Comparison of ENCODE assay signal across 10 cellular contexts in the genomic region with DNA sequence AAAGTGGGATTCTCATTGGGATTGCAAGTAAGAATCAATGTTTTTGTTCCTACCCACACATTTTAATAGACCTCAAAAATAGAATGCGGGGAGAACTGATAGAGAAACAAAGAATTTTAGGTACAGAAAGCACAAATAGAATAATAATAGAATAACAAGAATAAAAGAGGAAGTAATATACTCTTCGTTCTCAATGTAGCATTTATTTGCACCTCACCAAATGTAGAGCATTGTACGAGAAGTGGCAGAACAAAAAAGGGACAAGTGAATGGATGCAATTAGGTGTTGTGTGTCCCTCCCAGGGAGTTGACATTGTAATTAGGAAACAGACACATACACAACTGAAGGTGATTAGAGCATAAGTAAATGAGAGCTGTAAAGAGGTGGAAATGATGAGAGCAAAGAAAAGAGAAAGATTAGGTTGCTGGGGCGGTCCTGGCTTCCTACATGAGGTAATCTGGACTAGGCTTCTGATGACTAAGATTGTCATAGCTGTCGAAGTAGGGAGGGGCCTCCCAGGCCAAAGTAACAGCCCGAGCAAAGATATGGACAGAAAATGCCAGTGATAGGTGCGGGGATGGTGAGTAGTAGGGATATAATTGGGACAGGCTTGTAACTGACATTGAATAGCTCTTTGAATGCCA. TPM values are rescaled to one million over a fixed set of nuclear protein-coding genes. Genes with fewer than 3 reads are reported as not detected.
DNase-seq lines count a peak whose midpoint lies in the region; ATAC-seq, FAIRE-seq and TF ChIP-seq lines count a peak whose summit lies in the region.
"Had no signal": no experiment of that assay in that cellular context is flagged by ENCODE, and none has a peak within 500 bp of the region (broad histone marks: within the 10 kb centered on the region; RNA-seq: fewer than 3 reads in every experiment).

No MANE protein-coding gene starts in this region.

- 25% methylated on average over 6 of the region's 7 CpGs for WGBS in K562 (ENCODE audit: insufficient coverage, low coverage, missing lambda C conversion rate)
- WGBS in small intestine, 3 donors, result 34 to 55% (median 50%) methylated on average over 7 of the region's 7 CpGs
- 19 to 58% methylated on average over 7 of the region's 7 CpGs for WGBS in aorta, 2 donors

- no peak for TF ChIP-seq POLR2A in K562 (conservative IDR thresholded peaks at IDR 0.05)

- no peak for TF ChIP-seq RAD21 in K562 (CRISPR knock-in tag; conservative IDR thresholded peaks at IDR 0.05 in 1 of 2, IDR thresholded peaks at IDR 0.05 in 1 of 2)

- peaks cover 19% of the 10 kb centered on the region; the same call in 2 of the 3 replicates for H3K36me3 ChIP-seq in K562 (ENCODE audit: control insufficient read depth, insufficient read depth, low read length)
- H3K36me3 ChIP-seq in small intestine (ENCODE audit: control insufficient read depth in 2 of 2, insufficient read depth in 2 of 2, low read length in 2 of 2), result no peaks in the 10 kb centered on the region
- H3K36me3 ChIP-seq in aorta (ENCODE audit: control insufficient read depth in 1 of 2, insufficient read depth in 2 of 2, low read length in 1 of 2), result no peaks in the 10 kb centered on the region

- FAIRE-seq in K562 (lab: Jason Lieb, UNC), result peak; percentile 84
- no peak for FAIRE-seq in small intestine (lab: Jason Lieb, UNC)

- no peak overlapping the region for H3K9ac ChIP-seq in K562 (ENCODE audit: insufficient read depth in 1 of 2, low read depth in 2 of 2, low read length in 2 of 2)

- H3K4me3 Mint-ChIP-seq in activated CD8-positive, alpha-beta T cell treated with anti-CD3 and anti-CD28 coated beads for 36 hours, result no peak overlapping the region
- no peak overlapping the region for H3K4me3 Mint-ChIP-seq in activated CD8-positive, alpha-beta T cell treated with anti-CD3 and anti-CD28 coated beads, Interleukin-2, amount 10 ng/mL, durations not matched to agents 7 days and 5 days

- H3K27me3 Mint-ChIP-seq in activated CD8-positive, alpha-beta T cell treated with anti-CD3 and anti-CD28 coated beads for 36 hours, result no peaks in the 10 kb centered on the region
- H3K27me3 Mint-ChIP-seq in activated CD8-positive, alpha-beta T cell treated with anti-CD3 and anti-CD28 coated beads, Interleukin-2, amount 10 ng/mL, durations not matched to agents 7 days and 5 days (ENCODE audit: low read depth), result no peaks in the 10 kb centered on the region

- peaks cover 95% of the 10 kb centered on the region for H3K79me2 ChIP-seq in K562 (ENCODE audit: control insufficient read depth, insufficient read depth, low read length)

- peaks cover 17% of the 10 kb centered on the region; the same call in 1 of the 2 replicates for H4K20me1 ChIP-seq in K562 (replicated peaks; ENCODE audit: control insufficient read depth, insufficient read depth, low read length)

- H3K9me1 ChIP-seq in K562 (ENCODE audit: control insufficient read depth, insufficient read depth, low read length), result no peaks in the 10 kb centered on the region

- H3K4me1 Mint-ChIP-seq in activated CD8-positive, alpha-beta T cell treated with anti-CD3 and anti-CD28 coated beads for 36 hours (ENCODE audit: low read depth), result peaks cover 72% of the 10 kb centered on the region
- peaks cover 38% of the 10 kb centered on the region for H3K4me1 Mint-ChIP-seq in activated CD8-positive, alpha-beta T cell treated with anti-CD3 and anti-CD28 coated beads, Interleukin-2, amount 10 ng/mL, durations not matched to agents 7 days and 5 days (ENCODE audit: low read depth)

- CTCF ChIA-PET in activated CD8-positive, alpha-beta T cell treated with anti-CD3 and anti-CD28 coated beads for 36 hours (lab: Charles Lee), result interaction anchor here (2.3 kb wide), 1 partner anchor 14 kb away, joined by 6 read pairs; no protein-coding TSS in a partner anchor
- CTCF ChIA-PET in activated CD8-positive, alpha-beta T cell treated with anti-CD3 and anti-CD28 coated beads, Interleukin-2, amount 10 ng/mL, durations not matched to agents 7 days and 5 days (lab: Charles Lee), result interaction anchor here (0.9 to 1.4 kb wide), 2 partner anchors 47 to 332 kb away, joined by 3 to 4 read pairs; no protein-coding TSS in a partner anchor
- CTCF ChIA-PET in K562 (lab: Yijun Ruan, JAX; ENCODE audit: low intra/inter-chr PET ratio), result no interaction called here

- peak; percentile 70 for ATAC-seq in activated CD8-positive, alpha-beta T cell treated with anti-CD3 and anti-CD28 coated beads for 36 hours
- no peak for ATAC-seq in activated CD8-positive, alpha-beta T cell treated with anti-CD3 and anti-CD28 coated beads, Interleukin-2, amount 10 ng/mL, durations not matched to agents 7 days and 5 days
- peak; percentile 66 for ATAC-seq in HG02981 (IDR thresholded peaks at IDR 0.05; ENCODE audit: unreplicated experiment)
- ATAC-seq in K562, result peak; percentile 91
- ATAC-seq in GM18858 (IDR thresholded peaks at IDR 0.05; ENCODE audit: unreplicated experiment), result no peak
- ATAC-seq in aorta (ENCODE audit: low FRiP score), result no peak
- ATAC-seq: HCT116 had no signal

- H3K36me3 Mint-ChIP-seq in activated CD8-positive, alpha-beta T cell treated with anti-CD3 and anti-CD28 coated beads for 36 hours (ENCODE audit: low read depth), result peaks cover 29% of the 10 kb centered on the region
- peaks cover 17% of the 10 kb centered on the region for H3K36me3 Mint-ChIP-seq in activated CD8-positive, alpha-beta T cell treated with anti-CD3 and anti-CD28 coated beads, Interleukin-2, amount 10 ng/mL, durations not matched to agents 7 days and 5 days (ENCODE audit: low read depth)

- H3K9me3 ChIP-seq in K562 (replicated peaks; ENCODE audit: control insufficient read depth, insufficient read depth, low read depth, low read length), result no peaks in the 10 kb centered on the region
- no peaks in the 10 kb centered on the region for H3K9me3 ChIP-seq in small intestine (ENCODE audit: control insufficient read depth, low read depth)
- no peaks in the 10 kb centered on the region for H3K9me3 ChIP-seq in aorta (ENCODE audit: control insufficient read depth, low read length)

- peak overlapping the region; percentile 50 for H3K27ac Mint-ChIP-seq in activated CD8-positive, alpha-beta T cell treated with anti-CD3 and anti-CD28 coated beads for 36 hours
- H3K27ac Mint-ChIP-seq in activated CD8-positive, alpha-beta T cell treated with anti-CD3 and anti-CD28 coated beads, Interleukin-2, amount 10 ng/mL, durations not matched to agents 7 days and 5 days, result no peak overlapping the region

- no peak for TF ChIP-seq EP300 in K562 (IDR thresholded peaks at IDR 0.05; ENCODE audit: low read length)

- no peak overlapping the region for H3K4me3 ChIP-seq in K562
- H3K4me3 ChIP-seq in small intestine (ENCODE audit: low read depth in 1 of 2, low read length in 2 of 2), result no peak overlapping the region
- no peak overlapping the region for H3K4me3 ChIP-seq in aorta (ENCODE audit: low read length in 2 of 2)

- H3K4me2 ChIP-seq in K562 (ENCODE audit: insufficient read depth, low read length), result peak overlapping the region; percentile 14; the same call in 1 of the 2 replicates

- peak; percentile 32 for DNase-seq in activated CD8-positive, alpha-beta T cell treated with anti-CD3 and anti-CD28 coated beads for 36 hours
- no peak for DNase-seq in activated CD8-positive, alpha-beta T cell treated with anti-CD3 and anti-CD28 coated beads, Interleukin-2, amount 10 ng/mL, durations not matched to agents 7 days and 5 days
- DNase-seq in K562 (ENCODE audit: extremely low read depth in 1 of 4, low spot score in 3 of 4) (peak; percentile 28 to 81 (median 60)), small intestine (peak; percentile 85), aorta (no peak)
- no peak for DNase-seq in stimulated activated CD4-positive, alpha-beta T cell treated with anti-CD3 and anti-CD28 coated beads, Interleukin-12 subunit alpha, Interleukin-12 subunit beta, amount 100 ng/mL, for 4 hours
- DNase-seq: activated T-cell treated with anti-CD3 and anti-CD28 coated beads, Interleukin-2, amount 50 U/mL, for 72 hours had no signal

- H3K4me1 ChIP-seq in K562 (replicated peaks in 1 of 2; ENCODE audit: control insufficient read depth in 2 of 2, insufficient read depth in 2 of 2, low read length in 2 of 2) (peaks cover 4 to 47% of the 10 kb centered on the region in 2 experiments), small intestine (ENCODE audit: control insufficient read depth in 2 of 2, insufficient read depth in 1 of 2, low read depth in 1 of 2, low read length in 1 of 2) (peaks cover 0 to 1% of the 10 kb centered on the region in 2 donors), aorta (ENCODE audit: control insufficient read depth in 1 of 2, insufficient read depth in 2 of 2, low read length in 2 of 2) (peaks cover 3 to 13% of the 10 kb centered on the region in 2 donors)

- H2AFZ ChIP-seq in K562 (ENCODE audit: low read depth, low read length), result no peak overlapping the region

- no peaks in the 10 kb centered on the region for H3K9me3 Mint-ChIP-seq in activated CD8-positive, alpha-beta T cell treated with anti-CD3 and anti-CD28 coated beads for 36 hours
- no peaks in the 10 kb centered on the region for H3K9me3 Mint-ChIP-seq in activated CD8-positive, alpha-beta T cell treated with anti-CD3 and anti-CD28 coated beads, Interleukin-2, amount 10 ng/mL, durations not matched to agents 7 days and 5 days (ENCODE audit: insufficient read depth)
- H3K9me3 Mint-ChIP-seq: activated T-cell treated with anti-CD3 and anti-CD28 coated beads, Interleukin-2, amount 50 U/mL, for 72 hours had no signal

- no peak for TF ChIP-seq CTCF in activated CD8-positive, alpha-beta T cell treated with anti-CD3 and anti-CD28 coated beads for 36 hours (IDR thresholded peaks at IDR 0.05)
- TF ChIP-seq CTCF in K562 (IDR thresholded peaks at IDR 0.05 in 2 of 3, conservative IDR thresholded peaks at IDR 0.05 in 1 of 3; ENCODE audit: insufficient read depth in 2 of 3, low read depth in 1 of 3, low read length in 3 of 3), result no peak

- in situ Hi-C loops in K562 (cut with MboI), result no loop called here

- H3K27ac ChIP-seq in K562 (ENCODE audit: extremely low read depth, low read depth, low read length), result peak overlapping the region; percentile 24; the same call in 2 of the 3 replicates
- H3K27ac ChIP-seq in small intestine (ENCODE audit: low read depth in 1 of 2, low read length in 1 of 2), result peak overlapping the region; percentile 41 to 67
- H3K27ac ChIP-seq in aorta (ENCODE audit: low read depth in 1 of 2, low read length in 2 of 2), result peak overlapping the region in 1 of 2 donors; percentile 24

- no TSS peak for BruUV-seq in K562 (replicated peaks; lab: Mats Ljungman, UMichigan)

- H3K27me3 ChIP-seq in K562 (ENCODE audit: control insufficient read depth in 2 of 2, insufficient read depth in 2 of 2, low read length in 2 of 2), result no peaks in the 10 kb centered on the region
- no peaks in the 10 kb centered on the region for H3K27me3 ChIP-seq in small intestine (ENCODE audit: control insufficient read depth in 2 of 2, insufficient read depth in 2 of 2, low read length in 2 of 2)
- no peaks in the 10 kb centered on the region for H3K27me3 ChIP-seq in aorta (ENCODE audit: control insufficient read depth in 1 of 2, insufficient read depth in 2 of 2, low read length in 1 of 2)

- POLR2A ChIA-PET in activated CD8-positive, alpha-beta T cell treated with anti-CD3 and anti-CD28 coated beads for 36 hours (lab: Charles Lee), result interaction anchor here (1.1 kb wide), 1 partner anchor 9 kb away, joined by 4 read pairs; no protein-coding TSS in a partner anchor
- POLR2A ChIA-PET in activated CD8-positive, alpha-beta T cell treated with anti-CD3 and anti-CD28 coated beads, Interleukin-2, amount 10 ng/mL, durations not matched to agents 7 days and 5 days (lab: Charles Lee), result interaction anchor here (0.7 kb wide), 1 partner anchor 9 kb away, joined by 3 read pairs; no protein-coding TSS in a partner anchor
- POLR2A ChIA-PET in K562 (lab: Yijun Ruan, JAX), result interaction anchor here (0.9 to 1.5 kb wide), 5 partner anchors 10 to 35 kb away, joined by 3 to 6 read pairs (median 4); a partner anchor contains a TSS

- intact Hi-C loops in activated CD8-positive, alpha-beta T cell treated with anti-CD3 and anti-CD28 coated beads for 36 hours (cut with micrococcal nuclease), result no loop called here
- intact Hi-C loops in K562 (cut with micrococcal nuclease) (loop anchor here (5.0 kb wide), 1 partner anchor 33 kb away; a partner anchor contains a TSS), aorta (cut with DNase I) (no loop called here)

RNA-seq across cellular contexts. Expression of a gene that starts 10.4 kb away (rescaled TPM):
- total RNA-seq in activated CD8-positive, alpha-beta T cell treated with anti-CD3 and anti-CD28 coated beads for 36 hours, result 10 to 100 TPM; 30.8 to 31.7 TPM
- total RNA-seq in activated CD8-positive, alpha-beta T cell treated with anti-CD3 and anti-CD28 coated beads, Interleukin-2, amount 10 ng/mL, durations not matched to agents 7 days and 5 days, result 10 to 100 TPM; 10.6 to 11.2 TPM
- total RNA-seq in K562 (2011; cell fraction: chromatin; rRNA removed; ENCODE audit: low replicate concordance), result 5.0 and 12.8 TPM in 2 replicates
- total RNA-seq in K562 (2011; cell fraction: nucleolus; rRNA removed), result 2.5 and 5.3 TPM in 2 replicates
- total RNA-seq in K562 (2011; cell fraction: nucleoplasm; rRNA removed), result 6.5 and 10.2 TPM in 2 replicates
- total RNA-seq in K562 (2014; rRNA removed) (13.5 and 17.3 TPM in 2 replicates), K562 (2014; rRNA removed; fragmentation: Illumina TruSeq; extraction: Trizol) (19.0 and 19.7 TPM in 2 replicates), K562 (2015; rRNA removed; fragmentation: Illumina TruSeq; extraction: Trizol) (17.7 and 18.4 TPM in 2 replicates), K562 (2021) (17.8 and 18.3 TPM in 2 replicates), aorta (10 to 100 TPM; 18.2 to 26.2 TPM)
- polyA plus RNA-seq in K562 (2011; rRNA removed) (13.5 and 16.1 TPM in 2 replicates), K562 (2014; fragmentation: Illumina TruSeq; extraction: Trizol) (17.6 and 20.5 TPM in 2 replicates), K562 (2014; fragmentation: Nextera tagmentation; extraction: Ambion mirVana) (10 to 100 TPM; 14.8 to 15.5 TPM), K562 (2014; rRNA removed) (19.2 and 20.8 TPM in 2 replicates), small intestine (10 to 100 TPM; 16.5 to 32.4 (median 25.3) TPM), aorta (10 to 100 TPM; 18.7 to 21.7 TPM)
- polyA plus RNA-seq in K562 (2011; cell fraction: cytosol; rRNA removed), result 6.9 and 12.9 TPM in 2 replicates
- polyA plus RNA-seq in K562 (2011; cell fraction: nucleus; rRNA removed), result 5.0 and 8.8 TPM in 2 replicates
- 13.8 and 15.4 TPM in 2 replicates for polyA plus RNA-seq in K562 (2012)
- 12.5 and 18.7 TPM in 2 replicates for polyA minus RNA-seq in K562 (2011; rRNA and poly(A)+ RNA removed)
- polyA minus RNA-seq in K562 (2011; cell fraction: cytosol; rRNA and poly(A)+ RNA removed), result 3.2 and 5.9 TPM in 2 replicates
- 2.8 and 3.9 TPM in 2 replicates for polyA minus RNA-seq in K562 (2011; cell fraction: nucleus; rRNA and poly(A)+ RNA removed)

RNA-seq across cellular contexts. Expression of a gene that starts 35.1 kb away (rescaled TPM):
- 10 to 100 TPM; 16.0 to 19.2 TPM for total RNA-seq in activated CD8-positive, alpha-beta T cell treated with anti-CD3 and anti-CD28 coated beads for 36 hours
- 10 to 100 TPM; 21.6 to 23.2 TPM for total RNA-seq in activated CD8-positive, alpha-beta T cell treated with anti-CD3 and anti-CD28 coated beads, Interleukin-2, amount 10 ng/mL, durations not matched to agents 7 days and 5 days
- 34.3 and 60.2 TPM in 2 replicates for total RNA-seq in K562 (2011; cell fraction: chromatin; rRNA removed; ENCODE audit: low replicate concordance)
- 23.8 and 24.1 TPM in 2 replicates for total RNA-seq in K562 (2011; cell fraction: nucleolus; rRNA removed)
- total RNA-seq in K562 (2011; cell fraction: nucleoplasm; rRNA removed), result 38.8 and 60.5 TPM in 2 replicates
- total RNA-seq in K562 (2014; rRNA removed), result 10.3 and 15.3 TPM in 2 replicates
- total RNA-seq in K562 (2014; rRNA removed; fragmentation: Illumina TruSeq; extraction: Trizol), result 26.1 and 31.1 TPM in 2 replicates
- 20.0 and 20.6 TPM in 2 replicates for total RNA-seq in K562 (2015; rRNA removed; fragmentation: Illumina TruSeq; extraction: Trizol)
- 15.6 and 18.6 TPM in 2 replicates for total RNA-seq in K562 (2021)
- 20.5 and 21.8 TPM in 2 replicates for polyA plus RNA-seq in K562 (2011; rRNA removed)
- polyA plus RNA-seq in K562 (2011; cell fraction: cytosol; rRNA removed), result 6.1 and 14.6 TPM in 2 replicates
- polyA plus RNA-seq in K562 (2011; cell fraction: nucleus; rRNA removed), result 17.4 and 17.5 TPM in 2 replicates
- polyA plus RNA-seq in K562 (2012), result 12.5 and 13.6 TPM in 2 replicates
- 13.1 and 13.7 TPM in 2 replicates for polyA plus RNA-seq in K562 (2014; fragmentation: Illumina TruSeq; extraction: Trizol)
- polyA plus RNA-seq in K562 (2014; fragmentation: Nextera tagmentation; extraction: Ambion mirVana), result 10 to 100 TPM; 18.0 to 30.6 TPM
- polyA plus RNA-seq in K562 (2014; rRNA removed), result 15.8 and 15.9 TPM in 2 replicates
- 13.3 and 17.2 TPM in 2 replicates for polyA minus RNA-seq in K562 (2011; rRNA and poly(A)+ RNA removed)
- polyA minus RNA-seq in K562 (2011; cell fraction: cytosol; rRNA and poly(A)+ RNA removed), result 13.4 and 14.0 TPM in 2 replicates
- polyA minus RNA-seq in K562 (2011; cell fraction: nucleus; rRNA and poly(A)+ RNA removed), result 9.6 and 18.8 TPM in 2 replicates
- polyA plus RNA-seq in small intestine, result 1 to 10 TPM; 6.4 to 7.8 (median 7.6) TPM
- total RNA-seq in aorta, result 10 to 100 TPM; 17.4 to 18.5 TPM
- 10 to 100 TPM in 1 of 2 donors, 1 to 10 TPM in 1; 6.5 to 13.3 TPM for polyA plus RNA-seq in aorta

RNA-seq across cellular contexts. Expression of a gene that starts 35.2 kb away (rescaled TPM):
- 10 to 100 TPM; 32.4 to 34.5 TPM for total RNA-seq in activated CD8-positive, alpha-beta T cell treated with anti-CD3 and anti-CD28 coated beads for 36 hours
- total RNA-seq in activated CD8-positive, alpha-beta T cell treated with anti-CD3 and anti-CD28 coated beads, Interleukin-2, amount 10 ng/mL, durations not matched to agents 7 days and 5 days, result 10 to 100 TPM; 29.6 to 30.4 TPM
- total RNA-seq in K562 (2011; cell fraction: chromatin; rRNA removed; ENCODE audit: low replicate concordance), result 29.4 and 85.0 TPM in 2 replicates
- 26.2 and 28.7 TPM in 2 replicates for total RNA-seq in K562 (2011; cell fraction: nucleolus; rRNA removed)
- 27.1 and 29.2 TPM in 2 replicates for total RNA-seq in K562 (2011; cell fraction: nucleoplasm; rRNA removed)
- total RNA-seq in K562 (2014; rRNA removed), result 20.9 and 24.7 TPM in 2 replicates
- 33.3 and 38.8 TPM in 2 replicates for total RNA-seq in K562 (2014; rRNA removed; fragmentation: Illumina TruSeq; extraction: Trizol)
- total RNA-seq in K562 (2015; rRNA removed; fragmentation: Illumina TruSeq; extraction: Trizol), result 31.3 and 33.9 TPM in 2 replicates
- total RNA-seq in K562 (2021), result 26.0 and 26.1 TPM in 2 replicates
- polyA plus RNA-seq in K562 (2011; rRNA removed), result 28.2 and 30.2 TPM in 2 replicates
- polyA plus RNA-seq in K562 (2011; cell fraction: cytosol; rRNA removed), result 8.4 and 11.1 TPM in 2 replicates
- 75.5 and 89.4 TPM in 2 replicates for polyA plus RNA-seq in K562 (2011; cell fraction: nucleus; rRNA removed)
- polyA plus RNA-seq in K562 (2012), result 20.2 and 23.8 TPM in 2 replicates
- 23.4 and 30.1 TPM in 2 replicates for polyA plus RNA-seq in K562 (2014; fragmentation: Illumina TruSeq; extraction: Trizol)
- polyA plus RNA-seq in K562 (2014; fragmentation: Nextera tagmentation; extraction: Ambion mirVana), result 10 to 100 TPM; 22.0 to 49.1 TPM
- 27.7 and 39.2 TPM in 2 replicates for polyA plus RNA-seq in K562 (2014; rRNA removed)
- 18.3 and 22.4 TPM in 2 replicates for polyA minus RNA-seq in K562 (2011; rRNA and poly(A)+ RNA removed)
- 6.8 and 8.9 TPM in 2 replicates for polyA minus RNA-seq in K562 (2011; cell fraction: cytosol; rRNA and poly(A)+ RNA removed)
- polyA minus RNA-seq in K562 (2011; cell fraction: nucleus; rRNA and poly(A)+ RNA removed), result 45.1 and 70.2 TPM in 2 replicates
- 10 to 100 TPM; 18.3 to 71.3 (median 70.0) TPM for polyA plus RNA-seq in small intestine
- total RNA-seq in aorta, result 10 to 100 TPM; 23.8 to 34.6 TPM
- polyA plus RNA-seq in aorta, result 10 to 100 TPM in 1 of 2 donors, 1 to 10 TPM in 1; 8.4 to 61.6 TPM

RNA-seq across cellular contexts. Expression of a gene that starts 46.4 kb away (rescaled TPM):
- total RNA-seq in activated CD8-positive, alpha-beta T cell treated with anti-CD3 and anti-CD28 coated beads for 36 hours, result 1 to 10 TPM; 1.3 to 1.4 TPM
- total RNA-seq in activated CD8-positive, alpha-beta T cell treated with anti-CD3 and anti-CD28 coated beads, Interleukin-2, amount 10 ng/mL, durations not matched to agents 7 days and 5 days, result 1 to 10 TPM; 3.8 to 4.1 TPM
- total RNA-seq in K562 (2011; cell fraction: chromatin; rRNA removed; ENCODE audit: low replicate concordance), result 3.6 and 6.2 TPM in 2 replicates
- 2.2 and 2.9 TPM in 2 replicates for total RNA-seq in K562 (2011; cell fraction: nucleolus; rRNA removed)
- 3.7 and 5.6 TPM in 2 replicates for total RNA-seq in K562 (2011; cell fraction: nucleoplasm; rRNA removed)
- total RNA-seq in K562 (2014; rRNA removed) (0.98 and 1.2 TPM in 2 replicates), K562 (2014; rRNA removed; fragmentation: Illumina TruSeq; extraction: Trizol) (2.2 and 2.4 TPM in 2 replicates), K562 (2015; rRNA removed; fragmentation: Illumina TruSeq; extraction: Trizol) (2.0 and 2.2 TPM in 2 replicates), K562 (2021) (1.5 and 1.9 TPM in 2 replicates), aorta (1 to 10 TPM; 2.3 to 3.9 TPM)
- polyA plus RNA-seq in K562 (2011; rRNA removed) (2.5 and 2.8 TPM in 2 replicates), K562 (2014; fragmentation: Illumina TruSeq; extraction: Trizol) (1.7 and 2.0 TPM in 2 replicates), K562 (2014; fragmentation: Nextera tagmentation; extraction: Ambion mirVana) (1 to 10 TPM; 2.0 to 2.3 TPM), K562 (2014; rRNA removed) (1.6 and 1.7 TPM in 2 replicates), small intestine (1 to 10 TPM; 1.4 to 2.2 (median 1.6) TPM), aorta (1 to 10 TPM; 1.5 to 2.8 TPM)
- polyA plus RNA-seq in K562 (2011; cell fraction: cytosol; rRNA removed), result 0.48 and 0.88 TPM in 2 replicates
- polyA plus RNA-seq in K562 (2011; cell fraction: nucleus; rRNA removed), result 1.5 and 3.1 TPM in 2 replicates
- 0.91 and 1.6 TPM in 2 replicates for polyA plus RNA-seq in K562 (2012)
- 3.5 and 7.0 TPM in 2 replicates for polyA minus RNA-seq in K562 (2011; rRNA and poly(A)+ RNA removed)
- 0.91 and 1.0 TPM in 2 replicates for polyA minus RNA-seq in K562 (2011; cell fraction: cytosol; rRNA and poly(A)+ RNA removed)
- polyA minus RNA-seq in K562 (2011; cell fraction: nucleus; rRNA and poly(A)+ RNA removed), result 0.94 and 4.8 TPM in 2 replicates

Comparison
In these comparisons a context has a peak if more than half of its experiments do, and no peak if none do; other contexts are left out.
1. ATAC-seq: peak in activated CD8-positive, alpha-beta T cell treated with anti-CD3 and anti-CD28 coated beads for 36 hours (single experiment), HG02981 (single experiment) and K562 (single experiment); none in activated CD8-positive, alpha-beta T cell treated with anti-CD3 and anti-CD28 coated beads, Interleukin-2, amount 10 ng/mL, durations not matched to agents 7 days and 5 days (single experiment), GM18858 (single experiment) and aorta (single experiment).
2. DNase-seq: peak in activated CD8-positive, alpha-beta T cell treated with anti-CD3 and anti-CD28 coated beads for 36 hours (single experiment), K562 (4 of 4) and small intestine (single experiment); none in activated CD8-positive, alpha-beta T cell treated with anti-CD3 and anti-CD28 coated beads, Interleukin-2, amount 10 ng/mL, durations not matched to agents 7 days and 5 days (single experiment), aorta (0 of 2) and stimulated activated CD4-positive, alpha-beta T cell treated with anti-CD3 and anti-CD28 coated beads, Interleukin-12 subunit alpha, Interleukin-12 subunit beta, amount 100 ng/mL, for 4 hours (single experiment).